In the genomic region with DNA sequence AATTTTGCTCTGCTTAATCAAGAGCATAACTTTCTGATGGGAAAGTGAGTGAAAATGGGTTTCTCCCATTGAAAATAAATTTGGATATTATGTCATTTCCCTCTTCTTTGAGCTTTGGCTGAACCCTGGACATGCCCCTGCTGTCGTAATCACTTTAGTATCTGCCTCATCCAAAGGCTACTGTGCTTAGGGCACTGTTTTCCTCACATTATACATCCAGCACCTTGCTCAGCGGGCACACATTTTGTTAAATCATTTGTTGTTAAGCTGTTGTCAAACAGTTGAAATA, we compare ENCODE assay signal across 22 cellular contexts.
DNase-seq lines count a peak whose midpoint lies in the region; ATAC-seq and TF ChIP-seq lines count a peak whose summit lies in the region.
"Had no signal": no experiment of that assay in that cellular context is flagged by ENCODE, and none has a peak within 500 bp of the region (broad histone marks: within the 10 kb centered on the region; RNA-seq: fewer than 3 reads in every experiment).

No MANE protein-coding gene starts in this region.

- intact Hi-C loops in left ventricle myocardium inferior (cut with micrococcal nuclease): no loop called here
- intact Hi-C loops in left cardiac atrium (cut with DNase I): no loop called here
- intact Hi-C loops in left lung (cut with DNase I): no loop called here

- no peaks in the 10 kb centered on the region for H3K27me3 Mint-ChIP-seq in nephron (ENCODE audit: low read depth)
- H3K27me3 Mint-ChIP-seq in activated T-helper 17 cell treated with anti-CD3 and anti-CD28 coated beads, Interleukin-2, amount 50 U/mL, for 72 hours: no peaks in the 10 kb centered on the region
- H3K27me3 Mint-ChIP-seq: B cell; CD4-positive, CD25-positive, alpha-beta regulatory T cell had no signal

- H3K36me3 ChIP-seq in left ventricle myocardium inferior (no peaks in the 10 kb centered on the region), left lung (no peaks in the 10 kb centered on the region)

- DNase-seq in left ventricle myocardium inferior (no peak), left cardiac atrium (no peak), left lung (no peak), GF-D8 (lab: John Stamatoyannopoulos, UW) (no peak)
- DNase-seq: 8988T; Caco-2; CD4-positive, CD25-positive, alpha-beta regulatory T cell; DMS53; EL; KBM-7; NCI-H1105 treated with DMSO at 0.1 percent for 48 hours; NCI-H1694; NCI-H2081 treated with DMSO at 0.1 percent for 48 hours; NCI-H446 treated with DMSO at 0.1 percent for 48 hours had no signal

- no peak overlapping the region for H3K4me3 Mint-ChIP-seq in nephron
- H3K4me3 Mint-ChIP-seq in activated T-helper 17 cell treated with anti-CD3 and anti-CD28 coated beads, Interleukin-2, amount 50 U/mL, for 72 hours: no peak overlapping the region
- H3K4me3 Mint-ChIP-seq: B cell; CD4-positive, CD25-positive, alpha-beta regulatory T cell; GM23338 had no signal

- peaks cover 10% of the 10 kb centered on the region for H3K4me1 ChIP-seq in left ventricle myocardium inferior
- peaks cover 0 to 5% of the 10 kb centered on the region in 2 donors for H3K4me1 ChIP-seq in left lung
- H3K4me1 ChIP-seq: Caco-2 had no signal

- no peak for TF ChIP-seq CTCF in left ventricle myocardium inferior (IDR thresholded peaks at IDR 0.05; ENCODE audit: borderline replicate concordance)
- no peak for TF ChIP-seq CTCF in left lung (IDR thresholded peaks at IDR 0.05)
- no peak for TF ChIP-seq CTCF in nephron (IDR thresholded peaks at IDR 0.05; ENCODE audit: unreplicated experiment in 3 of 3)

- H3K4me3 ChIP-seq in left ventricle myocardium inferior (no peak overlapping the region), left lung (no peak overlapping the region)
- H3K4me3 ChIP-seq: GM23338 had no signal

- H3K9me3 Mint-ChIP-seq in nephron: peaks cover 2% of the 10 kb centered on the region
- peaks cover 3% of the 10 kb centered on the region for H3K9me3 Mint-ChIP-seq in activated T-helper 17 cell treated with anti-CD3 and anti-CD28 coated beads, Interleukin-2, amount 50 U/mL, for 72 hours
- H3K9me3 Mint-ChIP-seq: GM23338 had no signal

- H3K27me3 ChIP-seq in left ventricle myocardium inferior (ENCODE audit: low read depth) (no peaks in the 10 kb centered on the region), left lung (no peaks in the 10 kb centered on the region)

- H3K9me3 ChIP-seq in left ventricle myocardium inferior (replicated peaks): no peaks in the 10 kb centered on the region
- H3K9me3 ChIP-seq in left lung: no peaks in the 10 kb centered on the region
- H3K9me3 ChIP-seq: Caco-2 had no signal

- H3K27ac Mint-ChIP-seq in nephron: peak overlapping the region in 2 of 3 experiments; percentile 11 to 15
- no peak overlapping the region for H3K27ac Mint-ChIP-seq in activated T-helper 17 cell treated with anti-CD3 and anti-CD28 coated beads, Interleukin-2, amount 50 U/mL, for 72 hours
- H3K27ac Mint-ChIP-seq: B cell; CD4-positive, CD25-positive, alpha-beta regulatory T cell; GM23338 had no signal

- ATAC-seq in left cardiac atrium (no peak), left lung (peak; percentile 51), HG03159 (IDR thresholded peaks at IDR 0.05; ENCODE audit: unreplicated experiment) (no peak)
- ATAC-seq in activated CD4-positive, CD25-positive, alpha-beta regulatory T cell treated with anti-CD3 and anti-CD28 coated beads, Interleukin-2, amount 50 U/mL, for 24 hours: no peak
- ATAC-seq in activated T-helper 17 cell treated with anti-CD3 and anti-CD28 coated beads, Interleukin-2, amount 50 U/mL, for 72 hours (replicated peaks): no peak
- ATAC-seq: GM23338, HCT116, Panc1 had no signal

- H3K36me3 Mint-ChIP-seq in nephron (ENCODE audit: low read depth): no peaks in the 10 kb centered on the region
- no peaks in the 10 kb centered on the region for H3K36me3 Mint-ChIP-seq in activated T-helper 17 cell treated with anti-CD3 and anti-CD28 coated beads, Interleukin-2, amount 50 U/mL, for 72 hours (ENCODE audit: low read depth)
- H3K36me3 Mint-ChIP-seq: CD4-positive, CD25-positive, alpha-beta regulatory T cell had no signal

- peaks cover 6% of the 10 kb centered on the region for H3K4me1 Mint-ChIP-seq in nephron
- H3K4me1 Mint-ChIP-seq in activated T-helper 17 cell treated with anti-CD3 and anti-CD28 coated beads, Interleukin-2, amount 50 U/mL, for 72 hours: peaks cover 7% of the 10 kb centered on the region
- H3K4me1 Mint-ChIP-seq: GM23338 had no signal

- peak overlapping the region; percentile 1 for H3K27ac ChIP-seq in left ventricle myocardium inferior (replicated peaks)
- peak overlapping the region in 1 of 2 donors; percentile 22 for H3K27ac ChIP-seq in left lung
